8 cellular contexts compared by ENCODE assay signal in genomic region chr9:6055213-6055612, GRCh38. TPM values are rescaled to one million over a fixed set of nuclear protein-coding genes. Genes with fewer than 3 reads are reported as not detected.
DNase-seq lines count a peak whose midpoint lies in the region; ATAC-seq and TF ChIP-seq lines count a peak whose summit lies in the region.

No MANE protein-coding gene starts in this region.

- intact Hi-C loops in activated CD4-positive, alpha-beta T cell treated with anti-CD3 and anti-CD28 coated beads for 36 hours (cut with DNase I, micrococcal nuclease) = loop anchor here (1.0 to 2.0 kb wide), 3 partner anchors 38 to 513 kb away; no protein-coding TSS in a partner anchor

- no peak overlapping the region for H3K4me3 ChIP-seq in HEK293 (ENCODE audit: low read depth, low read length)

- peaks cover 2% of the 10 kb centered on the region for H3K4me1 Mint-ChIP-seq in activated CD4-positive, alpha-beta T cell treated with anti-CD3 and anti-CD28 coated beads for 36 hours
- peaks cover 0 to 8% (median 3%) of the 10 kb centered on the region in 4 donors for H3K4me1 Mint-ChIP-seq in naive thymus-derived CD8-positive, alpha-beta T cell

- H3K9me3 ChIP-seq in HEK293 (ENCODE audit: control insufficient read depth, insufficient read depth, low read depth, low read length) = no peaks in the 10 kb centered on the region

- H3K4me1 ChIP-seq in HEK293 (ENCODE audit: control insufficient read depth, insufficient read depth, low read length) = no peaks in the 10 kb centered on the region

- no peak for TF ChIP-seq POLR2A in erythroblast (IDR thresholded peaks at IDR 0.05; ENCODE audit: low read length)

- no peaks in the 10 kb centered on the region for H3K36me3 ChIP-seq in HEK293 (ENCODE audit: control insufficient read depth in 2 of 2, insufficient read depth in 1 of 2, low read length in 2 of 2)

- H3K27me3 Mint-ChIP-seq in activated CD4-positive, alpha-beta T cell treated with anti-CD3 and anti-CD28 coated beads for 36 hours = peaks cover 4% of the 10 kb centered on the region
- H3K27me3 Mint-ChIP-seq in naive thymus-derived CD8-positive, alpha-beta T cell = peaks cover 0 to 5% (median 4%) of the 10 kb centered on the region in 5 donors

- peak; percentile 65 for ATAC-seq in activated CD4-positive, alpha-beta T cell treated with anti-CD3 and anti-CD28 coated beads for 36 hours
- peak; percentile 69 to 74 for ATAC-seq in naive thymus-derived CD8-positive, alpha-beta T cell

- no peak overlapping the region for H3K4me3 Mint-ChIP-seq in activated CD4-positive, alpha-beta T cell treated with anti-CD3 and anti-CD28 coated beads for 36 hours
- no peak overlapping the region for H3K4me3 Mint-ChIP-seq in naive thymus-derived CD8-positive, alpha-beta T cell

- POLR2A ChIA-PET in activated CD4-positive, alpha-beta T cell treated with anti-CD3 and anti-CD28 coated beads for 36 hours (lab: Charles Lee) = no interaction called here
- POLR2A ChIA-PET in HEK293 (lab: Yijun Ruan, JAX) = no interaction called here
- POLR2A ChIA-PET in naive thymus-derived CD8-positive, alpha-beta T cell (lab: Charles Lee) = no interaction called here

- no peaks in the 10 kb centered on the region for H3K36me3 Mint-ChIP-seq in activated CD4-positive, alpha-beta T cell treated with anti-CD3 and anti-CD28 coated beads for 36 hours (ENCODE audit: low read depth)
- no peaks in the 10 kb centered on the region for H3K36me3 Mint-ChIP-seq in naive thymus-derived CD8-positive, alpha-beta T cell

- CTCF ChIA-PET in activated CD4-positive, alpha-beta T cell treated with anti-CD3 and anti-CD28 coated beads for 36 hours (lab: Charles Lee) = interaction anchor here (1.1 to 3.4 kb wide), 6 partner anchors 10 to 256 kb away, joined by 4 to 49 read pairs (median 18); no protein-coding TSS in a partner anchor
- CTCF ChIA-PET in HEK293 (lab: Yijun Ruan, JAX) = interaction anchor here (0.5 to 2.7 kb wide), 10 partner anchors 9 to 255 kb away, joined by 3 to 67 read pairs (median 4); no protein-coding TSS in a partner anchor

- no peak overlapping the region for H3K27ac ChIP-seq in HEK293 (ENCODE audit: extremely low read depth, low read depth, low read length)

- no peak overlapping the region for H3K27ac Mint-ChIP-seq in activated CD4-positive, alpha-beta T cell treated with anti-CD3 and anti-CD28 coated beads for 36 hours
- H3K27ac Mint-ChIP-seq in naive thymus-derived CD8-positive, alpha-beta T cell = peak overlapping the region in 1 of 10 donors; percentile 59

- peak; percentile 52 for DNase-seq in activated CD4-positive, alpha-beta T cell treated with anti-CD3 and anti-CD28 coated beads for 36 hours
- no peak for DNase-seq in activated CD4-positive, alpha-beta T cell treated with anti-CD3 and anti-CD28 coated beads for 1 hour
- DNase-seq in NCI-H1436 (lab: John Stamatoyannopoulos, UW) = peak; percentile 45
- DNase-seq in T-helper 1 cell = peak in 3 of 5 donors; percentile 24 to 77 (median 31)
- DNase-seq in erythroblast (lab: John Stamatoyannopoulos, UW) = peak; percentile 80 to 85
- peak in 7 of 10 donors; percentile 12 to 68 (median 59) for DNase-seq in naive thymus-derived CD8-positive, alpha-beta T cell
- no peak for DNase-seq in D341Med (ENCODE audit: low spot score)

- H3K9me3 Mint-ChIP-seq in activated CD4-positive, alpha-beta T cell treated with anti-CD3 and anti-CD28 coated beads for 36 hours (ENCODE audit: low read depth) = peaks cover 2% of the 10 kb centered on the region
- peaks cover 0 to 4% (median 0%) of the 10 kb centered on the region in 9 donors for H3K9me3 Mint-ChIP-seq in naive thymus-derived CD8-positive, alpha-beta T cell

- no peak for TF ChIP-seq CTCF in HEK293 (tag by site-specific recombination; IDR thresholded peaks at IDR 0.05)

TF ChIP-seq in HEK293, 187 proteins besides CTCF, POLR2A, EP300 and RAD21:
- TF ChIP-seq ZNF324 (tag by site-specific recombination; IDR thresholded peaks at IDR 0.05) = no peak
- no peak for TF ChIP-seq SETDB1 (IDR thresholded peaks at IDR 0.05; ENCODE audit: insufficient read length, low read length)
- TF ChIP-seq ZNF654 (tag by site-specific recombination; IDR thresholded peaks at IDR 0.05; ENCODE audit: low read depth) = peak; percentile 82
- no peak for TF ChIP-seq ZNF133 (tag by site-specific recombination; IDR thresholded peaks at IDR 0.05)
- 0 out of 2 replicates have a peak, but pooled peaks have one; percentile 17 for TF ChIP-seq ZNF660 (tag by site-specific recombination; IDR thresholded peaks at IDR 0.05)
- TF ChIP-seq ZNF266 (tag by site-specific recombination; IDR thresholded peaks at IDR 0.05; ENCODE audit: low read depth) = no peak
- TF ChIP-seq ZNF140 (tag by site-specific recombination; IDR thresholded peaks at IDR 0.05) = no peak
- no peak for TF ChIP-seq ZBTB11 (tag by site-specific recombination; conservative IDR thresholded peaks at IDR 0.05; ENCODE audit: low read depth)
- TF ChIP-seq ZNF169 (tag by site-specific recombination; IDR thresholded peaks at IDR 0.05) = no peak
- TF ChIP-seq ZNF37A (tag by site-specific recombination; IDR thresholded peaks at IDR 0.05) = no peak
- TF ChIP-seq ZNF274 (IDR thresholded peaks at IDR 0.05; ENCODE audit: low read length) = no peak
- no peak for TF ChIP-seq ZNF274 (tag by site-specific recombination; IDR thresholded peaks at IDR 0.05; ENCODE audit: borderline replicate concordance)
- TF ChIP-seq ZNF10 (tag by site-specific recombination; IDR thresholded peaks at IDR 0.05) = no peak

RNA-seq across cellular contexts. Expression of gene RANBP6, which starts 39.8 kb away (rescaled TPM):
- 10 to 100 TPM; 11.7 to 18.2 TPM for total RNA-seq in activated CD4-positive, alpha-beta T cell treated with anti-CD3 and anti-CD28 coated beads for 36 hours
- total RNA-seq in naive thymus-derived CD8-positive, alpha-beta T cell = 10 to 100 TPM; 36.5 to 37.3 TPM
- 10 to 100 TPM; 21.0 to 24.9 (median 21.7) TPM for polyA plus RNA-seq in naive thymus-derived CD8-positive, alpha-beta T cell

Comparison
In these comparisons a context has a peak if more than half of its experiments do, and no peak if none do; other contexts are left out.
1. DNase-seq: peak in activated CD4-positive, alpha-beta T cell treated with anti-CD3 and anti-CD28 coated beads for 36 hours (single experiment), NCI-H1436 (single experiment), T-helper 1 cell (3 of 5), erythroblast (2 of 2) and naive thymus-derived CD8-positive, alpha-beta T cell (7 of 10); none in activated CD4-positive, alpha-beta T cell treated with anti-CD3 and anti-CD28 coated beads for 1 hour (single experiment) and D341Med (single experiment).